19 cellular contexts compared by ENCODE assay signal in genomic region chr20:31881945-31882344, GRCh38. TPM values are rescaled to one million over a fixed set of nuclear protein-coding genes. Genes with fewer than 3 reads are reported as not detected.
DNase-seq lines count a peak whose midpoint lies in the region; ATAC-seq, FAIRE-seq and TF ChIP-seq lines count a peak whose summit lies in the region.
"Had no signal": no experiment of that assay in that cellular context is flagged by ENCODE, and none has a peak within 500 bp of the region (broad histone marks: within the 10 kb centered on the region; RNA-seq: fewer than 3 reads in every experiment).

No MANE protein-coding gene starts in this region.

- no peaks in the 10 kb centered on the region for H3K4me1 ChIP-seq in Caco-2
- H3K4me1 ChIP-seq: HAP-1 had no signal

- CTCF ChIA-PET in Caco-2 (lab: Charles Lee) = no interaction called here

- FAIRE-seq in HTR-8/SVneo (lab: Jason Lieb, UNC) = peak; percentile 16
- FAIRE-seq: GM12878 had no signal

- TF ChIP-seq CTCF in SU-DHL-6 (IDR thresholded peaks at IDR 0.05; ENCODE audit: insufficient read depth, low read length, poor library complexity, severe bottlenecking) (no peak), neural crest cell (conservative IDR thresholded peaks at IDR 0.05) (no peak), Caco-2 (IDR thresholded peaks at IDR 0.05; ENCODE audit: insufficient read depth in 1 of 2, low read depth in 1 of 2, low read length in 1 of 2, severe bottlenecking in 1 of 2, unreplicated experiment in 1 of 2) (no peak)

- no peak overlapping the region for H3K4me2 ChIP-seq in SU-DHL-6 (ENCODE audit: low read depth, low read length, poor library complexity, severe bottlenecking)

- no peaks in the 10 kb centered on the region for H3K36me3 ChIP-seq in SU-DHL-6 (ENCODE audit: low read length)
- H3K36me3 ChIP-seq in Caco-2 (ENCODE audit: control insufficient read depth, insufficient read depth, low read length) = no peaks in the 10 kb centered on the region
- H3K36me3 ChIP-seq: BLaER1 treated with 17β-estradiol and CSF1 and Interleukin-3, amounts not matched to agents 10 nM and 100 nM; HAP-1 had no signal

- H3K27me3 ChIP-seq in SU-DHL-6 (ENCODE audit: low read length) (no peaks in the 10 kb centered on the region), Caco-2 (replicated peaks; ENCODE audit: control insufficient read depth, insufficient read depth, low read length) (0 out of 2 replicates have a peak, but pooled peaks cover 1% of the 10 kb centered on the region)
- H3K27me3 ChIP-seq: BLaER1 treated with 17β-estradiol and CSF1 and Interleukin-3, amounts not matched to agents 10 nM and 100 nM had no signal

- BruUV-seq in Caco-2 (replicated peaks; lab: Mats Ljungman, UMichigan) = no TSS peak

- no peaks in the 10 kb centered on the region for H3K79me2 ChIP-seq in SU-DHL-6 (ENCODE audit: insufficient read depth, low read length)

- H3F3A ChIP-seq in SU-DHL-6 (ENCODE audit: insufficient read depth) = no peaks in the 10 kb centered on the region; the same call in 1 of the 2 replicates

- H3K27me3 Mint-ChIP-seq in neural crest cell (ENCODE audit: low read depth) (peaks cover 19% of the 10 kb centered on the region), Caco-2 (ENCODE audit: insufficient read depth, unreplicated experiment) (peaks cover 3% of the 10 kb centered on the region)
- H3K27me3 Mint-ChIP-seq in activated T-helper 17 cell treated with anti-CD3 and anti-CD28 coated beads, Interleukin-2, amount 50 U/mL, for 72 hours = no peaks in the 10 kb centered on the region
- H3K27me3 Mint-ChIP-seq: B cell had no signal

- no peaks in the 10 kb centered on the region for H3K36me3 Mint-ChIP-seq in neural crest cell (ENCODE audit: low read depth)
- H3K36me3 Mint-ChIP-seq in activated T-helper 17 cell treated with anti-CD3 and anti-CD28 coated beads, Interleukin-2, amount 50 U/mL, for 72 hours (ENCODE audit: low read depth) = no peaks in the 10 kb centered on the region
- H3K36me3 Mint-ChIP-seq in Caco-2 (ENCODE audit: insufficient read depth, unreplicated experiment) = peaks cover 23% of the 10 kb centered on the region

- no peak overlapping the region for H3K27ac ChIP-seq in SU-DHL-6 (ENCODE audit: low read depth, low read length)
- H3K27ac ChIP-seq: BLaER1 treated with 17β-estradiol and CSF1 and Interleukin-3, amounts not matched to agents 10 nM and 100 nM had no signal

- no peak overlapping the region for H3K4me3 ChIP-seq in SU-DHL-6 (ENCODE audit: insufficient read depth, low read length, poor library complexity, severe bottlenecking)
- no peak overlapping the region for H3K4me3 ChIP-seq in Caco-2 (ENCODE audit: low read depth, low read length)
- H3K4me3 ChIP-seq: BLaER1 treated with 17β-estradiol and CSF1 and Interleukin-3, amounts not matched to agents 10 nM and 100 nM; GM12878; HAP-1 had no signal

- POLR2A ChIA-PET in Caco-2 (lab: Charles Lee) = no interaction called here

- H3K27ac Mint-ChIP-seq in neural crest cell (ENCODE audit: unreplicated experiment) (no peak overlapping the region), Caco-2 (ENCODE audit: unreplicated experiment) (no peak overlapping the region)
- no peak overlapping the region for H3K27ac Mint-ChIP-seq in activated T-helper 17 cell treated with anti-CD3 and anti-CD28 coated beads, Interleukin-2, amount 50 U/mL, for 72 hours
- H3K27ac Mint-ChIP-seq: CD8-positive, alpha-beta T cell had no signal

- ATAC-seq in activated T-helper 17 cell treated with anti-CD3 and anti-CD28 coated beads, Interleukin-2, amount 50 U/mL, for 72 hours (replicated peaks) = no peak
- ATAC-seq: CD8-positive, alpha-beta T cell; GM12878 had no signal

- peaks cover 19% of the 10 kb centered on the region for H3K4me1 Mint-ChIP-seq in neural crest cell
- H3K4me1 Mint-ChIP-seq in activated T-helper 17 cell treated with anti-CD3 and anti-CD28 coated beads, Interleukin-2, amount 50 U/mL, for 72 hours = no peaks in the 10 kb centered on the region
- H3K4me1 Mint-ChIP-seq in Caco-2 (ENCODE audit: low read depth, unreplicated experiment) = peaks cover 12% of the 10 kb centered on the region

- H3K9me2 ChIP-seq in SU-DHL-6 (replicated peaks; ENCODE audit: insufficient read depth, low read length) = no peaks in the 10 kb centered on the region

- DNase-seq in HTR-8/SVneo (ENCODE audit: insufficient read length, low spot score) (no peak), islet precursor cell (peak; percentile 22), neural crest cell (ENCODE audit: low read depth, low spot score) (no peak), Caco-2 (no peak)
- no peak for DNase-seq in stimulated activated CD4-positive, alpha-beta T cell treated with anti-CD3 and anti-CD28 coated beads, Interleukin-1b, Interleukin-23, amount 100 ng/mL, for 48 hours
- DNase-seq: CD8-positive, alpha-beta T cell; DMS 273 treated with DMSO at 0.1 percent for 48 hours; DMS53; DND-41; EL; IMR-90 had no signal

- peak overlapping the region; percentile 60 for H2AFZ ChIP-seq in SU-DHL-6 (ENCODE audit: low read depth, low read length, severe bottlenecking)

- no peak overlapping the region for H3K9ac ChIP-seq in SU-DHL-6 (ENCODE audit: low read length)
- H3K9ac ChIP-seq: BLaER1 treated with 17β-estradiol and CSF1 and Interleukin-3, amounts not matched to agents 10 nM and 100 nM had no signal

- H3K9me3 Mint-ChIP-seq in neural crest cell = no peaks in the 10 kb centered on the region
- no peaks in the 10 kb centered on the region for H3K9me3 Mint-ChIP-seq in activated T-helper 17 cell treated with anti-CD3 and anti-CD28 coated beads, Interleukin-2, amount 50 U/mL, for 72 hours
- no peaks in the 10 kb centered on the region for H3K9me3 Mint-ChIP-seq in Caco-2 (ENCODE audit: unreplicated experiment)
- H3K9me3 Mint-ChIP-seq: CD8-positive, alpha-beta T cell had no signal

- no peaks in the 10 kb centered on the region for H3K9me3 ChIP-seq in SU-DHL-6 (ENCODE audit: insufficient read depth, low read length)
- H3K9me3 ChIP-seq in Caco-2 = peaks cover 8% of the 10 kb centered on the region; the same call in 1 of the 2 replicates

- intact Hi-C loops in Caco-2 (cut with micrococcal nuclease; ENCODE audit: unreplicated experiment) = no loop called here

- H3K4me3 Mint-ChIP-seq in neural crest cell (peak overlapping the region; percentile 97), Caco-2 (ENCODE audit: unreplicated experiment) (no peak overlapping the region)
- no peak overlapping the region for H3K4me3 Mint-ChIP-seq in activated T-helper 17 cell treated with anti-CD3 and anti-CD28 coated beads, Interleukin-2, amount 50 U/mL, for 72 hours

- no peaks in the 10 kb centered on the region for H4K20me1 ChIP-seq in SU-DHL-6 (ENCODE audit: low read depth, low read length)
- H4K20me1 ChIP-seq: BLaER1 treated with 17β-estradiol and CSF1 and Interleukin-3, amounts not matched to agents 10 nM and 100 nM had no signal

RNA-seq across cellular contexts. Expression of gene TTLL9, which starts 11.5 kb away (rescaled TPM):
- total RNA-seq in neural crest cell = 2.9 and 3.3 TPM in 2 replicates
- not detected for total RNA-seq in activated T-helper 17 cell treated with anti-CD3 and anti-CD28 coated beads, Interleukin-2, amount 50 U/mL, for 72 hours
- not detected in 2 replicates for total RNA-seq in Caco-2 (2022)
- total RNA-seq: CD8-positive, alpha-beta T cell; IMR-90 had no signal

RNA-seq across cellular contexts. Expression of gene DUSP15, which starts 11.6 kb away (rescaled TPM):
- total RNA-seq in neural crest cell (13.5 and 13.7 TPM in 2 replicates), Caco-2 (2022) (8.2 and 9.1 TPM in 2 replicates)
- total RNA-seq in activated T-helper 17 cell treated with anti-CD3 and anti-CD28 coated beads, Interleukin-2, amount 50 U/mL, for 72 hours = not detected
- total RNA-seq: CD8-positive, alpha-beta T cell; HT-29; IMR-90 had no signal

RNA-seq across cellular contexts. Expression of gene FOXS1, which starts 36.5 kb away (rescaled TPM):
- not detected in 2 replicates for total RNA-seq in neural crest cell
- not detected for total RNA-seq in activated T-helper 17 cell treated with anti-CD3 and anti-CD28 coated beads, Interleukin-2, amount 50 U/mL, for 72 hours
- total RNA-seq in Caco-2 (2022) = not detected in 2 replicates
- total RNA-seq: A172; B cell; CD8-positive, alpha-beta T cell; GM12878; HT-29; IMR-90 had no signal
